Comparison of ENCODE assay signal across 17 cellular contexts in genomic region chrX:68833855-68834331, GRCh38. TPM values are rescaled to one million over a fixed set of nuclear protein-coding genes. Genes with fewer than 3 reads are reported as not detected.
A peak's percentile ranks its signal among the peaks of the same experiment; 100 is the strongest.
DNase-seq lines count a peak whose midpoint lies in the region; ATAC-seq and TF ChIP-seq lines count a peak whose summit lies in the region.
"Had no signal": no experiment of that assay in that cellular context is flagged by ENCODE, and none has a peak within 500 bp of the region (broad histone marks: within the 10 kb centered on the region; RNA-seq: fewer than 3 reads in every experiment).

No MANE protein-coding gene starts in this region.

- H3K27me3 ChIP-seq in BLaER1: peaks cover 63% of the 10 kb centered on the region
- peaks cover 24% of the 10 kb centered on the region for H3K27me3 ChIP-seq in endodermal cell (ENCODE audit: control insufficient read depth, insufficient read depth, low read length, poor library complexity, severe bottlenecking)
- H3K27me3 ChIP-seq: SJSA1 had no signal

- H3K4me1 Mint-ChIP-seq in endodermal cell: peaks cover 11% of the 10 kb centered on the region
- peaks cover 42% of the 10 kb centered on the region for H3K4me1 Mint-ChIP-seq in neural crest cell

- peak overlapping the region; percentile 83 for H3K4me2 ChIP-seq in BLaER1

- 87% methylated on average over 4 of the region's 4 CpGs; no CpG with 5 or more reads in 1 of the 2 experiments for WGBS in endodermal cell (ENCODE audit: insufficient coverage in 1 of 2, insufficient read length in 1 of 2), 2 experiments

- ATAC-seq in GM21786 (IDR thresholded peaks at IDR 0.05; ENCODE audit: unreplicated experiment) (no peak), GM18867 (IDR thresholded peaks at IDR 0.05; ENCODE audit: unreplicated experiment) (no peak)

- H3K4me1 ChIP-seq in BLaER1 (peaks cover 60% of the 10 kb centered on the region), endodermal cell (ENCODE audit: control insufficient read depth, insufficient read depth, low read length) (no peaks in the 10 kb centered on the region)

- H3K36me3 Mint-ChIP-seq in endodermal cell (ENCODE audit: low read depth) (peaks cover 2% of the 10 kb centered on the region), neural crest cell (ENCODE audit: low read depth) (peaks cover 12% of the 10 kb centered on the region)

- H3K4me3 ChIP-seq in BLaER1 (no peak overlapping the region), endodermal cell (ENCODE audit: low read length) (no peak overlapping the region)
- H3K4me3 ChIP-seq: SJSA1 had no signal

- H3K4me3 Mint-ChIP-seq in endodermal cell (no peak overlapping the region), neural crest cell (peak overlapping the region; percentile 77)
- H3K4me3 Mint-ChIP-seq: HFFc6 had no signal

- H3K27me3 Mint-ChIP-seq in endodermal cell (ENCODE audit: insufficient read depth) (peaks cover 49% of the 10 kb centered on the region), neural crest cell (ENCODE audit: low read depth) (no peaks in the 10 kb centered on the region)

- DNase-seq in LoVo (ENCODE audit: low spot score) (peak; percentile 59), endodermal cell (peak; percentile 32), neural crest cell (ENCODE audit: low read depth, low spot score) (no peak), NCI-H526 treated with DMSO at 0.1 percent for 48 hours (lab: John Stamatoyannopoulos, UW) (no peak), NCI-H187 (lab: John Stamatoyannopoulos, UW) (no peak)
- DNase-seq: dermis blood vessel endothelial cell, EL, foreskin melanocyte, HFFc6, IMR-90, NCI-H1694, NCI-H774, nucleus accumbens had no signal

- H3K36me3 ChIP-seq in BLaER1 (peaks cover 7% of the 10 kb centered on the region), endodermal cell (ENCODE audit: control insufficient read depth, insufficient read depth, low read length) (no peaks in the 10 kb centered on the region)
- H3K36me3 ChIP-seq: SJSA1 had no signal

- TF ChIP-seq CTCF in endodermal cell (conservative IDR thresholded peaks at IDR 0.05) (no peak), neural crest cell (conservative IDR thresholded peaks at IDR 0.05) (no peak)

- H3K9me3 ChIP-seq in BLaER1: no peaks in the 10 kb centered on the region
- H3K9me3 ChIP-seq in endodermal cell (ENCODE audit: control insufficient read depth, low read length): no peaks in the 10 kb centered on the region
- H3K9me3 ChIP-seq: SJSA1 had no signal

- H4K20me1 ChIP-seq in BLaER1: peaks cover 94% of the 10 kb centered on the region

- H3K27ac ChIP-seq in BLaER1: no peak overlapping the region
- H3K27ac ChIP-seq in endodermal cell (ENCODE audit: low read depth, low read length): no peak overlapping the region
- H3K27ac ChIP-seq: SJSA1 had no signal

- peaks cover 36% of the 10 kb centered on the region for H3K9me3 Mint-ChIP-seq in endodermal cell
- H3K9me3 Mint-ChIP-seq in neural crest cell: peaks cover 6% of the 10 kb centered on the region
- H3K9me3 Mint-ChIP-seq: HFFc6 had no signal

- H3K27ac Mint-ChIP-seq in endodermal cell: no peak overlapping the region
- no peak overlapping the region for H3K27ac Mint-ChIP-seq in neural crest cell (ENCODE audit: unreplicated experiment)
- H3K27ac Mint-ChIP-seq: HFFc6 had no signal

- H3K9ac ChIP-seq in BLaER1 (no peak overlapping the region), endodermal cell (ENCODE audit: extremely low read depth, low read length, poor library complexity, severe bottlenecking) (no peak overlapping the region)

RNA-seq across cellular contexts. Expression of gene EFNB1, which starts 5.1 kb away (rescaled TPM):
- total RNA-seq in endodermal cell: 10 to 100 TPM; 11.1 to 13.6 TPM
- 71.6 TPM for polyA plus RNA-seq in endodermal cell (2013, experiment 1 of 2)
- polyA plus RNA-seq in endodermal cell (2013, experiment 2 of 2): 60.6 TPM
- 32.9 and 33.8 TPM in 2 replicates for total RNA-seq in neural crest cell

Comparison
In these comparisons a context has a peak if more than half of its experiments do, and no peak if none do; other contexts are left out.
1. DNase-seq: peak in LoVo (single experiment) and endodermal cell (single experiment); none in neural crest cell (single experiment), NCI-H526 treated with DMSO at 0.1 percent for 48 hours (single experiment) and NCI-H187 (0 of 2).